Comparison of ENCODE assay signal across 9 cellular contexts in genomic region chr20:45416917-45417316, GRCh38. TPM values are rescaled to one million over a fixed set of nuclear protein-coding genes. Genes with fewer than 3 reads are reported as not detected.
DNase-seq lines count a peak whose midpoint lies in the region; ATAC-seq, FAIRE-seq and TF ChIP-seq lines count a peak whose summit lies in the region.
"Had no signal": no experiment of that assay in that cellular context is flagged by ENCODE, and none has a peak within 500 bp of the region (broad histone marks: within the 10 kb centered on the region; RNA-seq: fewer than 3 reads in every experiment).

No MANE protein-coding gene starts in this region.

- H3K27ac ChIP-seq in right atrium auricular region (peak overlapping the region; percentile 83 to 85), vagina (no peak overlapping the region)

- intact Hi-C loops in cardiac septum (cut with DNase I): no loop called here
- intact Hi-C loops in vagina (cut with DNase I): no loop called here

- in situ Hi-C loops in astrocyte of the cerebellum (cut with HindIII; ENCODE audit: low sequenced_read_pairs): no loop called here

- H3K4me3 ChIP-seq in right atrium auricular region (peak overlapping the region in 1 of 2 donors; percentile 95), astrocyte of the cerebellum (ENCODE audit: low read depth, low read length) (peak overlapping the region; percentile 86), vagina (peak overlapping the region; percentile 93 to 95)

- TF ChIP-seq CTCF in right atrium auricular region (IDR thresholded peaks at IDR 0.05) (no peak), astrocyte of the cerebellum (IDR thresholded peaks at IDR 0.05; ENCODE audit: low read depth, low read length, missing control alignments) (no peak), vagina (IDR thresholded peaks at IDR 0.05) (no peak)

- peaks cover 35% of the 10 kb centered on the region for H3K4me1 Mint-ChIP-seq in memory B cell

- H3K36me3 ChIP-seq in right atrium auricular region: peaks cover 26% of the 10 kb centered on the region
- peaks cover 0 to 22% of the 10 kb centered on the region in 2 donors for H3K36me3 ChIP-seq in vagina

- no peak for ATAC-seq in memory B cell (ENCODE audit: low read depth)
- no peak for ATAC-seq in HG03378 (IDR thresholded peaks at IDR 0.05; ENCODE audit: unreplicated experiment)

- peak overlapping the region; percentile 96 for H3K27ac Mint-ChIP-seq in memory B cell

- TF ChIP-seq POLR2A in vagina (IDR thresholded peaks at IDR 0.05): no peak

- peaks cover 22% of the 10 kb centered on the region for H3K36me3 Mint-ChIP-seq in memory B cell

- H3K27me3 ChIP-seq in right atrium auricular region (no peaks in the 10 kb centered on the region), vagina (no peaks in the 10 kb centered on the region)

- H3K9me3 ChIP-seq in right atrium auricular region (no peaks in the 10 kb centered on the region), vagina (no peaks in the 10 kb centered on the region)

- DNase-seq in right atrium auricular region (ENCODE audit: low spot score) (no peak), cardiac septum (ENCODE audit: low spot score) (no peak), astrocyte of the cerebellum (ENCODE audit: low read depth) (no peak), memory B cell (ENCODE audit: low spot score in 2 of 2) (no peak), vagina (ENCODE audit: extremely low spot score in 2 of 2) (no peak), frontal cortex (ENCODE audit: low spot score in 2 of 2) (no peak), T-helper 9 cell (no peak)

- H3K4me1 ChIP-seq in right atrium auricular region (peaks cover 5 to 41% of the 10 kb centered on the region in 2 donors), vagina (peaks cover 37% of the 10 kb centered on the region)

- H3K27me3 Mint-ChIP-seq in memory B cell: no peaks in the 10 kb centered on the region

- no peak for FAIRE-seq in frontal cortex (lab: Jason Lieb, UNC)

- no peaks in the 10 kb centered on the region for H3K9me3 Mint-ChIP-seq in memory B cell

- peak overlapping the region; percentile 93 for H3K4me3 Mint-ChIP-seq in memory B cell

RNA-seq across cellular contexts. Expression of gene PIGT, which starts 1.0 kb away (rescaled TPM):
- 100 to 1,000 TPM; 140 to 168 TPM for total RNA-seq in right atrium auricular region
- total RNA-seq in cardiac septum: 139 TPM
- total RNA-seq in vagina: 81.0 TPM
- total RNA-seq in frontal cortex: 10.2 TPM

RNA-seq across cellular contexts. Expression of gene DBNDD2, which starts 8.8 kb away (rescaled TPM):
- total RNA-seq in right atrium auricular region: 100 to 1,000 TPM; 139 to 159 TPM
- 209 TPM for total RNA-seq in cardiac septum
- 57.0 TPM for total RNA-seq in vagina
- total RNA-seq in frontal cortex: 2.9 TPM

RNA-seq across cellular contexts. Expression of gene TP53TG5, which starts 38.8 kb away (rescaled TPM):
- total RNA-seq in right atrium auricular region: not detected
- total RNA-seq in cardiac septum: 2.2 TPM
- not detected for total RNA-seq in vagina
- not detected for total RNA-seq in frontal cortex
- total RNA-seq: renal cortical epithelial cell had no signal

RNA-seq across cellular contexts. Expression of gene WFDC2, which starts 52.6 kb away (rescaled TPM):
- total RNA-seq in right atrium auricular region (10 to 100 TPM in 1 of 2 donors, not detected in 1; 12.4 TPM), cardiac septum (1.0 TPM), vagina (2.2 TPM), frontal cortex (3.3 TPM)

RNA-seq across cellular contexts. Expression of gene SYS1, which starts 54.0 kb away (rescaled TPM):
- total RNA-seq in right atrium auricular region (10 to 100 TPM; 31.7 to 41.9 TPM), cardiac septum (17.4 TPM), vagina (44.9 TPM), frontal cortex (25.7 TPM)

Comparison
In these comparisons a context has a peak if more than half of its experiments do, and no peak if none do; other contexts are left out.
1. RNA of gene DBNDD2, which starts 8.8 kb away (total RNA-seq): 209 TPM in cardiac septum (single experiment), 139 to 159 TPM in right atrium auricular region and 57.0 TPM in vagina (single experiment); 2.9 TPM in frontal cortex (single experiment); every median in the first group is over 10 times any median in the second.